ENCODE assay signal across 11 cellular contexts in the genomic region with DNA sequence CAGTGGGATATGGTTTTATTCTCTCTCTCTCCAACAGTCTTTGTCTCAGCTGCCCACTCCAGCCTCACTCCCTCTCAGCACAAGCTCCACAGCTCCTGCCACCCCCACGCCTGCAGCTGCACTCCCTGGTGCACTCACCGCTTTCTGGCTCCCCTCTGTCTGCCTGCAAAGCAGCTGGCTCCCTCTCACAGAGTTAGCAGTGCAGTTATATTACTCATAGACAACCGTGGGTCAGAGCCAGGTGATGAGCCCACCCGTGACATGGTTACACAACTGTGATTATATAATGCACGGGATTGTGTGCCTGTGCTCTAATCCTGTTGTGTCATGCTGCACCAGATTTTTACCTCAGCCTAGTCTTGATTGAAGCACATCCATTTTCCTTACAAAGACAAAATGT.
DNase-seq lines count a peak whose midpoint lies in the region; ATAC-seq and TF ChIP-seq lines count a peak whose summit lies in the region.
"Had no signal": no experiment of that assay in that cellular context is flagged by ENCODE, and none has a peak within 500 bp of the region (broad histone marks: within the 10 kb centered on the region; RNA-seq: fewer than 3 reads in every experiment).

No MANE protein-coding gene starts in this region.

- no peaks in the 10 kb centered on the region for H3K36me3 ChIP-seq in A673 (ENCODE audit: insufficient read depth, low read length, poor library complexity, severe bottlenecking)
- no peaks in the 10 kb centered on the region for H3K36me3 ChIP-seq in stomach

- intact Hi-C loops in activated CD8-positive, alpha-beta T cell treated with anti-CD3 and anti-CD28 coated beads for 36 hours (cut with micrococcal nuclease), result no loop called here
- intact Hi-C loops in A673 (cut with micrococcal nuclease; ENCODE audit: unreplicated experiment) (no loop called here), stomach (cut with DNase I; ENCODE audit: low total_unique reads) (no loop called here)

- ATAC-seq in activated CD8-positive, alpha-beta T cell treated with anti-CD3 and anti-CD28 coated beads for 36 hours, result no peak
- ATAC-seq: T-cell had no signal

- H3K27ac ChIP-seq in A673 (ENCODE audit: low read depth, low read length, poor library complexity, severe bottlenecking) (no peak overlapping the region), stomach (no peak overlapping the region)

- no peaks in the 10 kb centered on the region for H3K4me1 Mint-ChIP-seq in activated CD8-positive, alpha-beta T cell treated with anti-CD3 and anti-CD28 coated beads for 36 hours (ENCODE audit: low read depth)
- H3K4me1 Mint-ChIP-seq: naive B cell, T-cell had no signal

- no peak for TF ChIP-seq POLR2A in stomach (IDR thresholded peaks at IDR 0.05)

- H3K4me1 ChIP-seq in A673 (ENCODE audit: insufficient read depth, low read length, poor library complexity, severe bottlenecking) (no peaks in the 10 kb centered on the region), stomach (peaks cover 0 to 11% (median 0%) of the 10 kb centered on the region in 4 donors)

- CTCF ChIA-PET in activated CD8-positive, alpha-beta T cell treated with anti-CD3 and anti-CD28 coated beads for 36 hours (lab: Charles Lee), result no interaction called here
- CTCF ChIA-PET in A673 (lab: Charles Lee), result no interaction called here

- TF ChIP-seq EP300 in stomach (IDR thresholded peaks at IDR 0.05), result no peak

- POLR2A ChIA-PET in activated CD8-positive, alpha-beta T cell treated with anti-CD3 and anti-CD28 coated beads for 36 hours (lab: Charles Lee), result no interaction called here
- POLR2A ChIA-PET in A673 (lab: Charles Lee; ENCODE audit: low non-redundant PET), result no interaction called here

- H3K36me3 Mint-ChIP-seq in activated CD8-positive, alpha-beta T cell treated with anti-CD3 and anti-CD28 coated beads for 36 hours (ENCODE audit: low read depth), result no peaks in the 10 kb centered on the region
- H3K36me3 Mint-ChIP-seq: naive B cell, T-cell had no signal

- H3K9me3 Mint-ChIP-seq in activated CD8-positive, alpha-beta T cell treated with anti-CD3 and anti-CD28 coated beads for 36 hours, result no peaks in the 10 kb centered on the region
- H3K9me3 Mint-ChIP-seq: naive B cell, T-cell had no signal

- no peak overlapping the region for H3K4me3 ChIP-seq in A673 (ENCODE audit: low read depth, low read length, poor library complexity, severe bottlenecking)
- no peak overlapping the region for H3K4me3 ChIP-seq in stomach

- DNase-seq in DMS79 (lab: John Stamatoyannopoulos, UW), result peak; percentile 31
- DNase-seq in NCI-H69 (lab: John Stamatoyannopoulos, UW), result peak; percentile 100
- DNase-seq in fibroblast of peridontal ligament (ENCODE audit: extremely low read depth), result peak; percentile 55
- DNase-seq in occipital lobe (lab: John Stamatoyannopoulos, UW), result peak; percentile 87
- no peak for DNase-seq in activated CD8-positive, alpha-beta T cell treated with anti-CD3 and anti-CD28 coated beads for 36 hours
- DNase-seq in amniotic stem cell (lab: John Stamatoyannopoulos, UW), result no peak
- no peak for DNase-seq in A673 (ENCODE audit: low spot score)
- no peak for DNase-seq in stomach
- DNase-seq: naive B cell, NCI-H1436 treated with DMSO at 0.1 percent for 48 hours, T-cell had no signal

- no peak for TF ChIP-seq CTCF in activated CD8-positive, alpha-beta T cell treated with anti-CD3 and anti-CD28 coated beads for 36 hours (IDR thresholded peaks at IDR 0.05)
- no peak for TF ChIP-seq CTCF in A673 (conservative IDR thresholded peaks at IDR 0.05; ENCODE audit: low read depth, low read length)
- no peak for TF ChIP-seq CTCF in stomach (IDR thresholded peaks at IDR 0.05)

- H3K4me3 Mint-ChIP-seq in activated CD8-positive, alpha-beta T cell treated with anti-CD3 and anti-CD28 coated beads for 36 hours, result no peak overlapping the region
- H3K4me3 Mint-ChIP-seq: naive B cell, T-cell had no signal

- H3K9me3 ChIP-seq in A673 (ENCODE audit: low read depth, low read length, poor library complexity, severe bottlenecking), result no peaks in the 10 kb centered on the region
- no peaks in the 10 kb centered on the region for H3K9me3 ChIP-seq in stomach

- BruUV-seq in A673 (replicated peaks; lab: Mats Ljungman, UMichigan), result no TSS peak

- 43 to 59% (median 55%) methylated on average over 5 of the region's 5 CpGs for WGBS in stomach, 5 donors

- no peaks in the 10 kb centered on the region for H3K27me3 ChIP-seq in A673 (replicated peaks; ENCODE audit: insufficient read depth, low read depth, low read length, poor library complexity)
- no peaks in the 10 kb centered on the region for H3K27me3 ChIP-seq in stomach

- peaks cover 1% of the 10 kb centered on the region for H3K27me3 Mint-ChIP-seq in activated CD8-positive, alpha-beta T cell treated with anti-CD3 and anti-CD28 coated beads for 36 hours

- H3K27ac Mint-ChIP-seq in activated CD8-positive, alpha-beta T cell treated with anti-CD3 and anti-CD28 coated beads for 36 hours, result no peak overlapping the region
- H3K27ac Mint-ChIP-seq: naive B cell, T-cell had no signal

Comparison
In these comparisons a context has a peak if more than half of its experiments do, and no peak if none do; other contexts are left out.
1. DNase-seq: peak in DMS79 (single experiment), NCI-H69 (single experiment), fibroblast of peridontal ligament (single experiment) and occipital lobe (single experiment); none in activated CD8-positive, alpha-beta T cell treated with anti-CD3 and anti-CD28 coated beads for 36 hours (single experiment), amniotic stem cell (single experiment), A673 (single experiment) and stomach (single experiment).